ENCODE assay signal across 19 cellular contexts in the genomic region with DNA sequence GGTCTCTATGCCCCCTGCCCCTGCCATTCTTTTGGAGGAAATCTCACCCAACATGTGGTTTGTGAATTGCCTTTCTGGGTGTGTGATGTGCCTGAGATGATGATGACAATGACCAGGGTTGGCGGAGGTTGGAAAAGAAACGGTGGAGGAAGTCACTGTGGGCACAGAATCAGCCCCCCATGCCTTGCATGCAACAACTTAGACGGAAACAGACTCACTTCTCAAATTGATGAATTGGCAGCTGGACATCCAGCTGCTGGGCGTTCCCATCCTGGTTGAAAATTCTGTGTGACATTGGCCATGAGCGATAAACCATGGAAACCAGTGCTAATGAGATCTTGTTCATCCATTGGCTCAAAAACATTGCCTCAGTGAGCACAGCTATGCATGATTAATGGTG.
DNase-seq lines count a peak whose midpoint lies in the region; ATAC-seq, FAIRE-seq and TF ChIP-seq lines count a peak whose summit lies in the region.
"Had no signal": no experiment of that assay in that cellular context is flagged by ENCODE, and none has a peak within 500 bp of the region (broad histone marks: within the 10 kb centered on the region; RNA-seq: fewer than 3 reads in every experiment).

No MANE protein-coding gene starts in this region.

- DNase-seq in Right ventricle myocardium inferior (ENCODE audit: missing footprints) (no peak), right atrium auricular region (ENCODE audit: low spot score) (no peak), GM12891 (ENCODE audit: insufficient read length, low spot score) (no peak), NCI-H226 (no peak), NCI-H1436 treated with DMSO at 0.1 percent for 48 hours (lab: John Stamatoyannopoulos, UW) (no peak)
- DNase-seq: AML-193; Calu3; CD8-positive, alpha-beta T cell; DMS79 treated with DMSO at 0.1 percent for 48 hours; GF-D8; H7; IMR-90; KBM-7 had no signal

- H3K27ac ChIP-seq in right atrium auricular region: no peak overlapping the region
- H3K27ac ChIP-seq: 22Rv1, A549 had no signal

- no peak for TF ChIP-seq CTCF in right atrium auricular region (IDR thresholded peaks at IDR 0.05)

- intact Hi-C loops in Right ventricle myocardium inferior (cut with DNase I): loop anchor here (5.0 kb wide), 1 partner anchor 270 kb away; no protein-coding TSS in a partner anchor
- intact Hi-C loops in dendritic cell treated with granulocyte-macrophage colony-stimulating factor and Interleukin-4, amounts not matched to agents 40 ng/mL and 50 ng/mL, for 4 days (cut with micrococcal nuclease): loop anchor here (5.0 to 10.0 kb wide), 2 partner anchors 68 to 160 kb away; no protein-coding TSS in a partner anchor

- H3K4me1 Mint-ChIP-seq in dendritic cell treated with granulocyte-macrophage colony-stimulating factor and Interleukin-4, amounts not matched to agents 40 ng/mL and 50 ng/mL, for 4 days (ENCODE audit: low read depth): peaks cover 48% of the 10 kb centered on the region
- H3K4me1 Mint-ChIP-seq: GM23338 had no signal

- FAIRE-seq in GM12891 (lab: Jason Lieb, UNC): peak; percentile 16
- FAIRE-seq: A549, HTR-8/SVneo had no signal

- no peak overlapping the region for H3K4me3 Mint-ChIP-seq in dendritic cell treated with granulocyte-macrophage colony-stimulating factor and Interleukin-4, amounts not matched to agents 40 ng/mL and 50 ng/mL, for 4 days
- H3K4me3 Mint-ChIP-seq: CD8-positive, alpha-beta T cell; GM23338 had no signal

- H3K36me3 Mint-ChIP-seq in dendritic cell treated with granulocyte-macrophage colony-stimulating factor and Interleukin-4, amounts not matched to agents 40 ng/mL and 50 ng/mL, for 4 days (ENCODE audit: low read depth): no peaks in the 10 kb centered on the region
- H3K36me3 Mint-ChIP-seq: CD8-positive, alpha-beta T cell had no signal

- no peak overlapping the region for H3K4me3 ChIP-seq in right atrium auricular region
- H3K4me3 ChIP-seq: A549, GM23338 had no signal

- no peaks in the 10 kb centered on the region for H3K27me3 ChIP-seq in right atrium auricular region

- no peaks in the 10 kb centered on the region for H3K9me3 Mint-ChIP-seq in dendritic cell treated with granulocyte-macrophage colony-stimulating factor and Interleukin-4, amounts not matched to agents 40 ng/mL and 50 ng/mL, for 4 days
- H3K9me3 Mint-ChIP-seq: CD8-positive, alpha-beta T cell; GM23338 had no signal

- TF ChIP-seq POLR2A in GM12891 (IDR thresholded peaks at IDR 0.05; ENCODE audit: low read depth, low read length): no peak

- no peaks in the 10 kb centered on the region for H3K36me3 ChIP-seq in right atrium auricular region

- H3K9me3 ChIP-seq in right atrium auricular region: no peaks in the 10 kb centered on the region
- H3K9me3 ChIP-seq: A549 had no signal

- no peaks in the 10 kb centered on the region for H3K4me1 ChIP-seq in right atrium auricular region
- H3K4me1 ChIP-seq: A549 had no signal

- H3K27ac Mint-ChIP-seq in dendritic cell treated with granulocyte-macrophage colony-stimulating factor and Interleukin-4, amounts not matched to agents 40 ng/mL and 50 ng/mL, for 4 days: peak overlapping the region; percentile 85
- H3K27ac Mint-ChIP-seq: CD8-positive, alpha-beta T cell; GM23338 had no signal

- no peaks in the 10 kb centered on the region for H3K27me3 Mint-ChIP-seq in dendritic cell treated with granulocyte-macrophage colony-stimulating factor and Interleukin-4, amounts not matched to agents 40 ng/mL and 50 ng/mL, for 4 days

- ATAC-seq in Right ventricle myocardium inferior: peak; percentile 56
- no peak for ATAC-seq in GM19023 (IDR thresholded peaks at IDR 0.05; ENCODE audit: unreplicated experiment)
- ATAC-seq: A549; CD8-positive, alpha-beta T cell; GM23338 had no signal

TF ChIP-seq in GM12891, 5 proteins besides CTCF, POLR2A, EP300 and RAD21:
- TF ChIP-seq TAF1 (IDR thresholded peaks at IDR 0.05; ENCODE audit: low read depth, low read length): no peak
- no peak for TF ChIP-seq PAX5 (IDR thresholded peaks at IDR 0.05; ENCODE audit: insufficient read depth, low read length, severe bottlenecking)
- no peak for TF ChIP-seq SPI1 (IDR thresholded peaks at IDR 0.05; ENCODE audit: low read depth, low read length)
- no peak for TF ChIP-seq POLR2AphosphoS5 (IDR thresholded peaks at IDR 0.05; ENCODE audit: low read depth, low read length)
- TF ChIP-seq POU2F2 (IDR thresholded peaks at IDR 0.05; ENCODE audit: low read depth, low read length): no peak
